ENCODE assay signal across 8 cellular contexts in genomic region chr20:38229376-38230252, GRCh38. TPM values are rescaled to one million over a fixed set of nuclear protein-coding genes. Genes with fewer than 3 reads are reported as not detected.
DNase-seq lines count a peak whose midpoint lies in the region; ATAC-seq and TF ChIP-seq lines count a peak whose summit lies in the region.

No MANE protein-coding gene starts in this region.

- peak; percentile 65 for TF ChIP-seq CTCF in osteocyte (IDR thresholded peaks at IDR 0.05)

- no peak overlapping the region for H3K4me3 Mint-ChIP-seq in osteocyte (ENCODE audit: unreplicated experiment)

- POLR2A ChIA-PET in HEK293T (lab: Yijun Ruan, JAX) = no interaction called here

- H3K4me1 Mint-ChIP-seq in osteocyte (ENCODE audit: unreplicated experiment) = peaks cover 13% of the 10 kb centered on the region

- peaks cover 10% of the 10 kb centered on the region for H3K36me3 Mint-ChIP-seq in osteocyte (ENCODE audit: unreplicated experiment)

- CTCF ChIA-PET in HEK293T (lab: Yijun Ruan, JAX) = interaction anchor here (0.6 to 1.1 kb wide), 3 partner anchors 9 to 220 kb away, joined by 3 to 4 read pairs (median 4); no protein-coding TSS in a partner anchor

- no peaks in the 10 kb centered on the region for H3K9me3 Mint-ChIP-seq in osteocyte (ENCODE audit: unreplicated experiment)

- DNase-seq in GM03348 (ENCODE audit: low spot score) (peak; percentile 76), MV-4-11 (lab: John Stamatoyannopoulos, UW) (peak; percentile 31), dermis microvascular lymphatic vessel endothelial cell (ENCODE audit: low read depth in 2 of 2) (peak; percentile 11 to 46), osteocyte (ENCODE audit: extremely low spot score, unreplicated experiment) (no peak), NCI-H69 (lab: John Stamatoyannopoulos, UW) (no peak), HEK293T (ENCODE audit: extremely low spot score) (no peak)
- no peak for DNase-seq in stimulated activated naive CD4-positive, alpha-beta T cell treated with Interleukin-2 at 50 U/mL for 16 hours (lab: John Stamatoyannopoulos, UW)

- no peak for ATAC-seq in GM18909 (IDR thresholded peaks at IDR 0.05; ENCODE audit: poor library complexity, unreplicated experiment)

- no peaks in the 10 kb centered on the region for H3K27me3 Mint-ChIP-seq in osteocyte (ENCODE audit: unreplicated experiment)

- no peak overlapping the region for H3K27ac Mint-ChIP-seq in osteocyte (ENCODE audit: unreplicated experiment)

TF ChIP-seq in HEK293T, 16 proteins besides CTCF, POLR2A, EP300 and RAD21:
- TF ChIP-seq CTBP1 (IDR thresholded peaks at IDR 0.05; ENCODE audit: borderline replicate concordance) (no peak), L3MBTL2 (conservative IDR thresholded peaks at IDR 0.05) (no peak), SP1 (IDR thresholded peaks at IDR 0.05) (no peak), HDGF (IDR thresholded peaks at IDR 0.05; ENCODE audit: borderline replicate concordance) (no peak), NFRKB (IDR thresholded peaks at IDR 0.05) (no peak), TARDBP (IDR thresholded peaks at IDR 0.05) (no peak), FOXM1 (IDR thresholded peaks at IDR 0.05; ENCODE audit: borderline replicate concordance) (no peak), FOXA1 (IDR thresholded peaks at IDR 0.05) (no peak), ZNF384 (IDR thresholded peaks at IDR 0.05) (no peak), LEF1 (IDR thresholded peaks at IDR 0.05; ENCODE audit: borderline replicate concordance) (no peak), ARNT (IDR thresholded peaks at IDR 0.05) (no peak), FOXK2 (IDR thresholded peaks at IDR 0.05) (no peak), PKNOX1 (IDR thresholded peaks at IDR 0.05) (no peak), SUZ12 (IDR thresholded peaks at IDR 0.05) (no peak), ELF4 (IDR thresholded peaks at IDR 0.05) (no peak), BHLHE40 (IDR thresholded peaks at IDR 0.05; ENCODE audit: borderline replicate concordance) (no peak)

RNA-seq across cellular contexts. Expression of gene KIAA1755, which starts 30.9 kb away (rescaled TPM):
- total RNA-seq in dermis microvascular lymphatic vessel endothelial cell = 0.13 TPM in 1 of 2 replicates, not detected in the other
- 50.2 and 60.6 TPM in 2 replicates for total RNA-seq in osteocyte

Comparison
In these comparisons a context has a peak if more than half of its experiments do, and no peak if none do; other contexts are left out.
1. DNase-seq: peak in GM03348 (single experiment), MV-4-11 (single experiment) and dermis microvascular lymphatic vessel endothelial cell (2 of 2); none in osteocyte (single experiment), stimulated activated naive CD4-positive, alpha-beta T cell treated with Interleukin-2 at 50 U/mL for 16 hours (single experiment), NCI-H69 (single experiment) and HEK293T (single experiment).
2. RNA of gene KIAA1755, which starts 30.9 kb away (total RNA-seq): 50.2 to 60.6 TPM in osteocyte; 0.13 TPM in dermis microvascular lymphatic vessel endothelial cell; every median in the first group is over 10 times any median in the second.